ENCODE assay signal across 20 cellular contexts in the genomic region with DNA sequence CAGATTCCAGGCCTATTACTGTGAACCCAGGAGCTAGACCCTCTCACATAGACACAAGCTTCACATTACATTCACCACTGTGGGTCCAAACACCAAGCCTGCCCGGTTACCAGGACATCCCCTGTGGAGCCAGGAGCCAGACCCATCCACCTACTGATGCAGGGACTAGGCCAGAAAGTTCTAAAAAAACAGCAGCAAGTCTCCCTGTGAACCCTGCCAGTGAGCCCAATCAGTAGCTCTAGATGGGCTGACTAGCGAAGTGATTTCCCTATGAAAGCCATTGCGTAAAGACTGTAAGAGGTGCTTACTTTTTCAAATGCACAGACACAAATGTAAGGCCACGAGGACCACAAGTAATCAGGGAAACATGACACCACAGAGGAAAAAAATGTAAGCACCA.
DNase-seq lines count a peak whose midpoint lies in the region; ATAC-seq, FAIRE-seq and TF ChIP-seq lines count a peak whose summit lies in the region.
"Had no signal": no experiment of that assay in that cellular context is flagged by ENCODE, and none has a peak within 500 bp of the region (broad histone marks: within the 10 kb centered on the region; RNA-seq: fewer than 3 reads in every experiment).

No MANE protein-coding gene starts in this region.

- H3K23me2 ChIP-seq in H9 (ENCODE audit: insufficient read length, low read depth, low read length, poor library complexity, severe bottlenecking): no peaks in the 10 kb centered on the region

- peaks cover 0 to 27% (median 2%) of the 10 kb centered on the region in 3 experiments; a peak in 3 of 7 replicates for H3K36me3 Mint-ChIP-seq in H9 (ENCODE audit: insufficient read depth in 1 of 3, low read depth in 3 of 3)
- no peaks in the 10 kb centered on the region for H3K36me3 Mint-ChIP-seq in activated naive CD4-positive, alpha-beta T cell treated with anti-CD3 and anti-CD28 coated beads, Interleukin-2, amount 10 ng/mL, durations not matched to agents 7 days and 5 days
- H3K36me3 Mint-ChIP-seq: CD8-positive, alpha-beta T cell; IgD-negative memory B cell had no signal

- no peak overlapping the region for H4K5ac ChIP-seq in H9 (ENCODE audit: insufficient read length, low read depth, low read length)

- H3K4me1 Mint-ChIP-seq in H9: peaks cover 12 to 24% of the 10 kb centered on the region in 2 experiments
- no peaks in the 10 kb centered on the region for H3K4me1 Mint-ChIP-seq in activated naive CD4-positive, alpha-beta T cell treated with anti-CD3 and anti-CD28 coated beads, Interleukin-2, amount 10 ng/mL, durations not matched to agents 7 days and 5 days
- H3K4me1 Mint-ChIP-seq: IgD-negative memory B cell had no signal

- H3K9me3 Mint-ChIP-seq in H9: peaks cover 5 to 15% of the 10 kb centered on the region in 2 experiments; a peak in 3 of 5 replicates
- H3K9me3 Mint-ChIP-seq in activated naive CD4-positive, alpha-beta T cell treated with anti-CD3 and anti-CD28 coated beads, Interleukin-2, amount 10 ng/mL, durations not matched to agents 7 days and 5 days: peaks cover 4% of the 10 kb centered on the region

- H3K56ac ChIP-seq in H9 (ENCODE audit: insufficient read length, low read depth, low read length): no peak overlapping the region

- no peak overlapping the region for H2BK5ac ChIP-seq in H9 (ENCODE audit: insufficient read length, low read length)

- FAIRE-seq in bronchial epithelial cell (lab: Jason Lieb, UNC): peak; percentile 70
- FAIRE-seq: A549, D721Med, GM12892 had no signal

- CTCF ChIA-PET in activated naive CD4-positive, alpha-beta T cell treated with anti-CD3 and anti-CD28 coated beads, Interleukin-2, amount 10 ng/mL, durations not matched to agents 7 days and 5 days (lab: Charles Lee): no interaction called here

- no peak overlapping the region for H4K8ac ChIP-seq in H9 (replicated peaks; ENCODE audit: insufficient read length, low read depth, low read length)

- H4K20me1 ChIP-seq in H9 (ENCODE audit: control insufficient read depth, insufficient read depth, insufficient read length): no peaks in the 10 kb centered on the region

- H2BK20ac ChIP-seq in H9 (ENCODE audit: low read depth, low read length, poor library complexity, severe bottlenecking): no peak overlapping the region

- DNase-seq in H9: peak; percentile 52
- DNase-seq in bronchial epithelial cell (ENCODE audit: low read depth): no peak
- peak; percentile 16 for DNase-seq in iPS-NIHi11 (ENCODE audit: low spot score)
- no peak for DNase-seq in T-helper 1 cell
- DNase-seq in activated naive CD4-positive, alpha-beta T cell treated with anti-CD3 and anti-CD28 coated beads, Interleukin-2, amount 10 ng/mL, durations not matched to agents 7 days and 5 days: no peak
- DNase-seq: BE2C; CD8-positive, alpha-beta T cell; COR-L47; DMS153; DMS79 treated with DMSO at 0.1 percent for 48 hours; EL; GDM1; KG1 had no signal

- no peak overlapping the region for H3K23ac ChIP-seq in H9 (ENCODE audit: insufficient read length, low read depth, low read length)

- no peak overlapping the region for H4K91ac ChIP-seq in H9 (ENCODE audit: insufficient read length, low read depth, low read length)

- peak overlapping the region; percentile 5 for H3K18ac ChIP-seq in H9 (ENCODE audit: insufficient read length, low read depth, low read length)

- peak overlapping the region; percentile 85 to 95 (median 88); a peak in 5 of 7 replicates for H3K27ac Mint-ChIP-seq in H9
- no peak overlapping the region for H3K27ac Mint-ChIP-seq in activated naive CD4-positive, alpha-beta T cell treated with anti-CD3 and anti-CD28 coated beads, Interleukin-2, amount 10 ng/mL, durations not matched to agents 7 days and 5 days
- H3K27ac Mint-ChIP-seq: CD8-positive, alpha-beta T cell had no signal

- no peak overlapping the region for H3K4ac ChIP-seq in H9 (ENCODE audit: low read depth, low read length)

- no peak overlapping the region for H2BK120ac ChIP-seq in H9 (ENCODE audit: low read depth, low read length, poor library complexity, severe bottlenecking)

- H3K14ac ChIP-seq in H9 (ENCODE audit: insufficient read depth, low read length): 0 out of 2 replicates have a peak overlapping the region, but pooled peaks have one; percentile 16

- no peak overlapping the region for H3T11ph ChIP-seq in H9 (ENCODE audit: low read length)

- no CpG with 5 or more reads among the region's 4 CpGs for WGBS in H9 (ENCODE audit: extremely low coverage, insufficient read length, low lambda C conversion rate)

- no peaks in the 10 kb centered on the region for H3K79me2 ChIP-seq in H9 (ENCODE audit: insufficient read depth, low read length)

- no peak overlapping the region for H3K4me3 ChIP-seq in bronchial epithelial cell (ENCODE audit: low read depth, low read length)
- H3K4me3 ChIP-seq: A549, HAP-1 had no signal

- no peaks in the 10 kb centered on the region for H3K36me3 ChIP-seq in bronchial epithelial cell (ENCODE audit: control insufficient read depth, insufficient read depth, low read length)
- H3K36me3 ChIP-seq: BE2C, HAP-1 had no signal

- H3K27me3 ChIP-seq in H9 (ENCODE audit: insufficient read depth, low read length): no peaks in the 10 kb centered on the region
- no peaks in the 10 kb centered on the region for H3K27me3 ChIP-seq in bronchial epithelial cell (ENCODE audit: control insufficient read depth, insufficient read depth, low read length)
- H3K27me3 ChIP-seq: BE2C had no signal

- TF ChIP-seq CTCF in H9 (conservative IDR thresholded peaks at IDR 0.05): no peak
- TF ChIP-seq CTCF in bronchial epithelial cell (IDR thresholded peaks at IDR 0.05; ENCODE audit: insufficient read depth, low read length, severe bottlenecking): no peak

- no peaks in the 10 kb centered on the region for H3K9me3 ChIP-seq in H9 (ENCODE audit: control insufficient read depth, low read depth, low read length)
- H3K9me3 ChIP-seq: A549, BE2C, HAP-1 had no signal

- no peaks in the 10 kb centered on the region for H3K4me1 ChIP-seq in H9 (ENCODE audit: insufficient read depth, low read length)
- H3K4me1 ChIP-seq: A549, BE2C, HAP-1 had no signal

- no peak overlapping the region for H2AK5ac ChIP-seq in H9 (ENCODE audit: insufficient read length, low read length)

- no peak overlapping the region for H3K9ac ChIP-seq in H9 (ENCODE audit: extremely low read depth, insufficient read length, low read length)

- no peak for ATAC-seq in HG02798 (IDR thresholded peaks at IDR 0.05; ENCODE audit: poor library complexity, unreplicated experiment)
- ATAC-seq: A549; CD8-positive, alpha-beta T cell had no signal

- no peak overlapping the region for H3K4me3 Mint-ChIP-seq in H9
- H3K4me3 Mint-ChIP-seq in activated naive CD4-positive, alpha-beta T cell treated with anti-CD3 and anti-CD28 coated beads, Interleukin-2, amount 10 ng/mL, durations not matched to agents 7 days and 5 days: no peak overlapping the region
- H3K4me3 Mint-ChIP-seq: CD8-positive, alpha-beta T cell; IgD-negative memory B cell had no signal

- no peak overlapping the region for H3K27ac ChIP-seq in H9 (ENCODE audit: insufficient read length, low read depth, low read length)
- H3K27ac ChIP-seq: A549, C4-2B had no signal

- H2BK15ac ChIP-seq in H9 (ENCODE audit: low read depth, low read length): no peak overlapping the region

- H3K4me2 ChIP-seq in H9 (ENCODE audit: insufficient read depth, insufficient read length, low read length): no peak overlapping the region
- H3K4me2 ChIP-seq: A549 had no signal

- no peaks in the 10 kb centered on the region for H3K79me1 ChIP-seq in H9 (ENCODE audit: insufficient read depth, low read depth, low read length, poor library complexity, severe bottlenecking)

- H2AFZ ChIP-seq in H9 (ENCODE audit: low read length): no peak overlapping the region

- no peak overlapping the region for H2BK12ac ChIP-seq in H9 (ENCODE audit: insufficient read length, low read depth, low read length)

- H3K27me3 Mint-ChIP-seq in H9 (ENCODE audit: low read depth): no peaks in the 10 kb centered on the region
- no peaks in the 10 kb centered on the region for H3K27me3 Mint-ChIP-seq in activated naive CD4-positive, alpha-beta T cell treated with anti-CD3 and anti-CD28 coated beads, Interleukin-2, amount 10 ng/mL, durations not matched to agents 7 days and 5 days
- H3K27me3 Mint-ChIP-seq: IgD-negative memory B cell had no signal

Comparison
In these comparisons a context has a peak if more than half of its experiments do, and no peak if none do; other contexts are left out.
1. DNase-seq: peak in H9 (single experiment) and iPS-NIHi11 (single experiment); none in bronchial epithelial cell (single experiment), T-helper 1 cell (0 of 5) and activated naive CD4-positive, alpha-beta T cell treated with anti-CD3 and anti-CD28 coated beads, Interleukin-2, amount 10 ng/mL, durations not matched to agents 7 days and 5 days (single experiment).